Comparison of ENCODE assay signal across 8 cellular contexts in genomic region chr17:44556114-44556853, GRCh38. TPM values are rescaled to one million over a fixed set of nuclear protein-coding genes. Genes with fewer than 3 reads are reported as not detected.
A peak's percentile ranks its signal among the peaks of the same experiment; 100 is the strongest.
DNase-seq lines count a peak whose midpoint lies in the region; ATAC-seq and TF ChIP-seq lines count a peak whose summit lies in the region.

No MANE protein-coding gene starts in this region.

- no peaks in the 10 kb centered on the region for H3K9me3 Mint-ChIP-seq in T-helper 1 cell treated with Interleukin-12 subunit alpha and Interleukin-12 subunit beta and Interleukin-4 antibody, amounts not matched to agents 30 μg/mL and 1 μg/mL, for 36 hours
- H3K9me3 Mint-ChIP-seq in type B pancreatic cell = no peaks in the 10 kb centered on the region

- no peaks in the 10 kb centered on the region for H3K36me3 Mint-ChIP-seq in T-helper 1 cell treated with Interleukin-12 subunit alpha and Interleukin-12 subunit beta and Interleukin-4 antibody, amounts not matched to agents 30 μg/mL and 1 μg/mL, for 36 hours (ENCODE audit: low read depth)
- peaks cover 21% of the 10 kb centered on the region for H3K36me3 Mint-ChIP-seq in type B pancreatic cell

- WGBS in mesodermal cell (ENCODE audit: insufficient coverage in 2 of 2), 2 experiments = 0 to 1% methylated on average over 18 to 23 of the region's 28 CpGs

- peaks cover 9% of the 10 kb centered on the region for H3K4me1 ChIP-seq in mesodermal cell (ENCODE audit: control insufficient read depth, insufficient read depth, low read length, poor library complexity, severe bottlenecking)

- H3K36me3 ChIP-seq in mesodermal cell (ENCODE audit: control insufficient read depth, insufficient read depth, low read length) = no peaks in the 10 kb centered on the region

- peaks cover 75% of the 10 kb centered on the region for H3K27me3 Mint-ChIP-seq in T-helper 1 cell treated with Interleukin-12 subunit alpha and Interleukin-12 subunit beta and Interleukin-4 antibody, amounts not matched to agents 30 μg/mL and 1 μg/mL, for 36 hours (ENCODE audit: low read depth)
- H3K27me3 Mint-ChIP-seq in type B pancreatic cell = peaks cover 40% of the 10 kb centered on the region

- H3K4me3 ChIP-seq in mesodermal cell (ENCODE audit: extremely low read depth, insufficient read depth, low read length, poor library complexity, severe bottlenecking) = peak overlapping the region; percentile 63

- ATAC-seq in GM18520 (IDR thresholded peaks at IDR 0.05; ENCODE audit: unreplicated experiment) = no peak

- peak overlapping the region; percentile 96 for H3K27ac ChIP-seq in mesodermal cell (ENCODE audit: low read depth, low read length, severe bottlenecking)

- DNase-seq in NCI-H146 (lab: John Stamatoyannopoulos, UW) = peak; percentile 22
- DNase-seq in NCI-H146 treated with DMSO at 0.1 percent for 48 hours (lab: John Stamatoyannopoulos, UW; ENCODE audit: unreplicated experiment) = no peak
- DNase-seq in LoVo (ENCODE audit: low spot score) = peak; percentile 43
- peak; percentile 78 for DNase-seq in epidermal melanocyte (ENCODE audit: insufficient read length, low spot score)
- DNase-seq in type B pancreatic cell (ENCODE audit: extremely low spot score, unreplicated experiment) = peak; percentile 78

- peak; percentile 32 for TF ChIP-seq CTCF in type B pancreatic cell (conservative IDR thresholded peaks at IDR 0.05)

- H3K27ac Mint-ChIP-seq in T-helper 1 cell treated with Interleukin-12 subunit alpha and Interleukin-12 subunit beta and Interleukin-4 antibody, amounts not matched to agents 30 μg/mL and 1 μg/mL, for 36 hours = no peak overlapping the region
- peak overlapping the region; percentile 96 for H3K27ac Mint-ChIP-seq in type B pancreatic cell

- peaks cover 21% of the 10 kb centered on the region for H3K4me1 Mint-ChIP-seq in T-helper 1 cell treated with Interleukin-12 subunit alpha and Interleukin-12 subunit beta and Interleukin-4 antibody, amounts not matched to agents 30 μg/mL and 1 μg/mL, for 36 hours (ENCODE audit: low read depth)
- peaks cover 40% of the 10 kb centered on the region for H3K4me1 Mint-ChIP-seq in type B pancreatic cell (ENCODE audit: unreplicated experiment)

- peak overlapping the region; percentile 88 for H3K4me3 Mint-ChIP-seq in T-helper 1 cell treated with Interleukin-12 subunit alpha and Interleukin-12 subunit beta and Interleukin-4 antibody, amounts not matched to agents 30 μg/mL and 1 μg/mL, for 36 hours
- peak overlapping the region; percentile 98 for H3K4me3 Mint-ChIP-seq in type B pancreatic cell

- H3K9me3 ChIP-seq in mesodermal cell (ENCODE audit: control insufficient read depth, low read length) = no peaks in the 10 kb centered on the region

RNA-seq across cellular contexts. Expression of gene FZD2, which starts 1.0 kb away (rescaled TPM):
- polyA plus RNA-seq in mesodermal cell (2013, experiment 1 of 2) = 38.7 TPM
- polyA plus RNA-seq in mesodermal cell (2013, experiment 2 of 2) = 35.7 TPM
- 3.6 and 54.4 TPM in 2 replicates for total RNA-seq in type B pancreatic cell (ENCODE audit: low replicate concordance)

RNA-seq across cellular contexts. Expression of gene GPATCH8, which starts 53.1 kb away (rescaled TPM):
- 28.2 TPM for polyA plus RNA-seq in mesodermal cell (2013, experiment 1 of 2)
- polyA plus RNA-seq in mesodermal cell (2013, experiment 2 of 2) = 26.6 TPM
- 45.9 and 51.5 TPM in 2 replicates for total RNA-seq in type B pancreatic cell (ENCODE audit: low replicate concordance)
